In genomic region chr22:47552541-47553205, GRCh38 we compare ENCODE assay signal across 23 cellular contexts.
"Had no signal": no experiment of that assay in that cellular context is flagged by ENCODE, and none has a peak within 500 bp of the region (broad histone marks: within the 10 kb centered on the region; RNA-seq: fewer than 3 reads in every experiment).

No MANE protein-coding gene starts in this region.

- DNase-seq: activated CD4-positive, alpha-beta T cell treated with anti-CD3 and anti-CD28 coated beads, Interleukin-2, amount 10 ng/mL, durations not matched to agents 7 days and 5 days; activated CD4-positive, CD25-positive, alpha-beta regulatory T cell; activated CD8-positive, alpha-beta T cell treated with anti-CD3 and anti-CD28 coated beads for 36 hours; activated naive CD4-positive, alpha-beta T cell treated with anti-CD3 and anti-CD28 coated beads, Interleukin-2, amount 50 U/mL, for 16 hours; activated naive CD8-positive, alpha-beta T cell treated with anti-CD3 and anti-CD28 coated beads, Interleukin-2, amount 10 ng/mL, durations not matched to agents 7 days and 5 days; activated T-cell treated with anti-CD3 and anti-CD28 coated beads for 4 hours; activated T-cell treated with anti-CD3 and anti-CD28 coated beads, Interleukin-2, amount 50 U/mL, for 48 hours; anterior cingulate cortex; cerebellar nuclear complex; NCI-H1092; NCI-H1436; NCI-H187; NCI-H2081; NCI-H2171; NCI-H2227 treated with DMSO at 0.1 percent for 48 hours; NCI-H526; NCI-H774; NK-92 treated with Interleukin-12 subunit alpha and Interleukin-12 subunit beta, amount 100 ng/mL, for 24 hours; OCI-M1; Right ventricle myocardium superior; SJCRH30; SK-N-SH; T-helper 1 cell had no signal
